Comparison of ENCODE assay signal across 20 cellular contexts in the genomic region with DNA sequence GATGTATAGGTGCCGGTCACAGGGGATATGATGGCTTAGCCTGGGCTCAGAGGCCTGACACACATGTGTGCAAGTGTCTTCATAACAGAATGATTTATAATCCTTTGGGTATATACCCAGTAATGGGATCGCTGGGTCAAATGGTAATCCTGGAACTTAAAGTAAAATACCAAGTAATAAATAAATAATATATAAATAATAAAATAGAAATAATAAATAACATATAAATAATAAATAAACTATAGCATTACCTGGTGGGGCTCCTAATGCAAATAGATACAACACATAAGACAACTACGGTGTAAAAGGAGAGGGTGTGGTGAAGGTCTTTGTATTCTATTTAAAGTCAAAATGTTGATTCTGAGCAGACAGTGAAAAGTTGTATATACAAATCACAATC.
"Had no signal": no experiment of that assay in that cellular context is flagged by ENCODE, and none has a peak within 500 bp of the region (broad histone marks: within the 10 kb centered on the region; RNA-seq: fewer than 3 reads in every experiment).

No MANE protein-coding gene starts in this region.

- ATAC-seq: gastroesophageal sphincter, heart left ventricle, left colon, left lobe of liver, mucosa of descending colon had no signal

- H3K9me3 Mint-ChIP-seq: immature natural killer cell, memory B cell, mesothelial cell of epicardium had no signal

- DNase-seq: dermis blood vessel endothelial cell; dorsolateral prefrontal cortex; effector CD4-positive, alpha-beta T cell; effector memory CD4-positive, alpha-beta T cell; foreskin keratinocyte; heart left ventricle; hypothalamus; immature natural killer cell; islet precursor cell; kidney; kidney glomerular epithelial cell; left colon; left ventricle myocardium inferior; mammary epithelial cell; mesendoderm; mucosa of descending colon had no signal

- H3K4me1 Mint-ChIP-seq: immature natural killer cell, memory B cell, mesothelial cell of epicardium had no signal

- H3K27ac Mint-ChIP-seq: immature natural killer cell, memory B cell, mesothelial cell of epicardium had no signal

- H3K36me3 Mint-ChIP-seq: immature natural killer cell, memory B cell, mesothelial cell of epicardium had no signal

- H3K4me3 Mint-ChIP-seq: immature natural killer cell, memory B cell, mesothelial cell of epicardium had no signal
